16 cellular contexts compared by ENCODE assay signal in genomic region chr2:152443771-152444170, GRCh38.
A peak's percentile ranks its signal among the peaks of the same experiment; 100 is the strongest.
DNase-seq lines count a peak whose midpoint lies in the region; ATAC-seq and TF ChIP-seq lines count a peak whose summit lies in the region.
"Had no signal": no experiment of that assay in that cellular context is flagged by ENCODE, and none has a peak within 500 bp of the region (broad histone marks: within the 10 kb centered on the region; RNA-seq: fewer than 3 reads in every experiment).

No MANE protein-coding gene starts in this region.

- H3K27ac Mint-ChIP-seq in GM23338 (peak overlapping the region; percentile 71; the same call in 1 of the 2 replicates), brain (peak overlapping the region in 3 of 5 experiments; percentile 31 to 72 (median 67))

- H3K9me2 ChIP-seq in GM23338 (ENCODE audit: insufficient read depth): 0 out of 2 replicates have a peak, but pooled peaks cover 4% of the 10 kb centered on the region

- peaks cover 46% of the 10 kb centered on the region for H3K4me1 ChIP-seq in GM23338 (ENCODE audit: insufficient read depth)
- no peaks in the 10 kb centered on the region for H3K4me1 ChIP-seq in prostate gland (replicated peaks)

- no peaks in the 10 kb centered on the region; the same call in 2 of the 3 replicates for H3K9me3 Mint-ChIP-seq in GM23338
- H3K9me3 Mint-ChIP-seq in brain: no peaks in the 10 kb centered on the region

- H3K4me3 Mint-ChIP-seq in GM23338 (no peak overlapping the region), brain (peak overlapping the region in 1 of 5 experiments; percentile 15)

- H3K27ac ChIP-seq in GM23338 (ENCODE audit: low read depth) (no peak overlapping the region), prostate gland (no peak overlapping the region)
- H3K27ac ChIP-seq: suprapubic skin had no signal

- TF ChIP-seq CTCF in GM23338 (conservative IDR thresholded peaks at IDR 0.05; ENCODE audit: low read depth in 2 of 2) (no peak), brain (conservative IDR thresholded peaks at IDR 0.05) (no peak), prostate gland (IDR thresholded peaks at IDR 0.05) (no peak)

- H3F3A ChIP-seq in GM23338 (replicated peaks; ENCODE audit: low read depth): no peaks in the 10 kb centered on the region

- H4K20me1 ChIP-seq in GM23338 (replicated peaks; ENCODE audit: insufficient read depth): peaks cover 4% of the 10 kb centered on the region; the same call in 1 of the 2 replicates

- no peaks in the 10 kb centered on the region for H3K9me3 ChIP-seq in prostate gland
- H3K9me3 ChIP-seq: sigmoid colon, suprapubic skin had no signal

- H3K27me3 ChIP-seq in GM23338 (ENCODE audit: insufficient read depth): no peaks in the 10 kb centered on the region
- H3K27me3 ChIP-seq in prostate gland (replicated peaks; ENCODE audit: insufficient read depth): no peaks in the 10 kb centered on the region
- H3K27me3 ChIP-seq: sigmoid colon, suprapubic skin had no signal

- H3K4me2 ChIP-seq in GM23338: no peak overlapping the region

- no peak overlapping the region for H3K4me3 ChIP-seq in GM23338
- H3K4me3 ChIP-seq in prostate gland: no peak overlapping the region
- H3K4me3 ChIP-seq: sigmoid colon, suprapubic skin had no signal

- DNase-seq in GM23338 (ENCODE audit: low spot score): no peak
- DNase-seq in left lobe of liver (ENCODE audit: low spot score): no peak
- DNase-seq in renal cortical epithelial cell (ENCODE audit: low read depth): peak; percentile 81
- no peak for DNase-seq in prostate gland (ENCODE audit: low spot score)
- no peak for DNase-seq in NOMO-1 (lab: John Stamatoyannopoulos, UW; ENCODE audit: unreplicated experiment in 2 of 2)
- DNase-seq: activated gamma-delta T cell treated with Interleukin-2 at 50 U/mL for 16 hours, COR-L47, Karpas-422, NCI-H1105 treated with DMSO at 0.1 percent for 48 hours, NCI-H774, sigmoid colon, T-helper 1 cell had no signal

- ATAC-seq in GM23338 (no peak), left lobe of liver (peak; percentile 25), GM19467 (IDR thresholded peaks at IDR 0.05; ENCODE audit: unreplicated experiment) (no peak), GM19035 (IDR thresholded peaks at IDR 0.05; ENCODE audit: unreplicated experiment) (no peak)

- H3K36me3 Mint-ChIP-seq in GM23338 (ENCODE audit: low read depth) (no peaks in the 10 kb centered on the region; the same call in 2 of the 3 replicates), brain (no peaks in the 10 kb centered on the region)

- intact Hi-C loops in prostate gland (cut with DNase I): no loop called here

- 65% methylated on average over 6 of the region's 6 CpGs for WGBS in prostate gland

- H3K79me2 ChIP-seq in GM23338 (replicated peaks; ENCODE audit: insufficient read depth): peaks cover 98% of the 10 kb centered on the region

- TF ChIP-seq POLR2A in prostate gland (IDR thresholded peaks at IDR 0.05): no peak

- H3K4me1 Mint-ChIP-seq in GM23338 (peaks cover 70% of the 10 kb centered on the region), brain (peaks cover 45% of the 10 kb centered on the region)

- peaks cover 5% of the 10 kb centered on the region for H3K27me3 Mint-ChIP-seq in GM23338 (ENCODE audit: insufficient read depth, low read depth, poor library complexity)
- H3K27me3 Mint-ChIP-seq in brain: peaks cover 3% of the 10 kb centered on the region

- H2AFZ ChIP-seq in GM23338: no peak overlapping the region

- no peaks in the 10 kb centered on the region for H3K36me3 ChIP-seq in GM23338 (ENCODE audit: insufficient read depth)
- no peaks in the 10 kb centered on the region for H3K36me3 ChIP-seq in prostate gland
- H3K36me3 ChIP-seq: sigmoid colon, suprapubic skin had no signal

TF ChIP-seq in GM23338, 12 proteins besides CTCF, POLR2A, EP300 and RAD21 (continues in another document):
- TF ChIP-seq EZH2 (IDR thresholded peaks at IDR 0.05; ENCODE audit: low read depth, unreplicated experiment): no peak
- no peak for TF ChIP-seq STAT1 (IDR thresholded peaks at IDR 0.05; ENCODE audit: unreplicated experiment)
- no peak for TF ChIP-seq ZNF114 (CRISPR knock-in tag; IDR thresholded peaks at IDR 0.05)
- no peak for TF ChIP-seq REST (IDR thresholded peaks at IDR 0.05; ENCODE audit: unreplicated experiment)
- TF ChIP-seq EZH2phosphoT487 (IDR thresholded peaks at IDR 0.05; ENCODE audit: unreplicated experiment): no peak
- no peak for TF ChIP-seq ZNF331 (CRISPR knock-in tag; IDR thresholded peaks at IDR 0.05; ENCODE audit: low read depth)
- TF ChIP-seq CREB1 (CRISPR knock-in tag; IDR thresholded peaks at IDR 0.05; ENCODE audit: low read depth): no peak
- no peak for TF ChIP-seq ETS1 (IDR thresholded peaks at IDR 0.05)
